Comparison of ENCODE assay signal across 20 cellular contexts in the genomic region with DNA sequence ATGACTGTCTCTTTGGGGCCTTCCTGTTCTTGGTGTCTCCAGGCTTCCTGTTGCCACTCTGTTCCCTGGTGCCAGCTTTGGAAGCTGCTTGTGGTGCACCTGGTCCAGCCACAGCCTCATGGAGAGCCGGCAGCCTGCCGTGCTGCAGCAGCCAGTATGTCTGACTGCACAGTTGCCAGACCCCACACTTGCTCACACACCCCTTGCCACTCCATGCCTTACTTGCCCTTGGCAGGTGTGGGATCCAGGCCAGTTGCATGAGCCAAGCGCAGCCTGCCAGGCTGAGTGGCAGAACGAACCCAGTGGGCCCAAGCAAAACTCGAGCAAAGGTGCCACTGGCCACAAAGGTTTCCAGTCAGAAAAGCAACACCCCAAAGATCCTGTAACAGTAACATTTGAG.
"Had no signal": no experiment of that assay in that cellular context is flagged by ENCODE, and none has a peak within 500 bp of the region (broad histone marks: within the 10 kb centered on the region; RNA-seq: fewer than 3 reads in every experiment).

No MANE protein-coding gene starts in this region.

- DNase-seq: natural killer cell; nucleus accumbens; pancreas; retina; right lobe of liver; sigmoid colon; small intestine; stimulated activated CD4-positive, alpha-beta T cell treated with anti-CD3 and anti-CD28 coated beads, Interleukin-15, amount 100 ng/mL, for 24 hours; stimulated activated CD4-positive, alpha-beta T cell treated with anti-CD3 and anti-CD28 coated beads, Interleukin-2, amount 100 ng/mL, for 24 hours; stimulated activated CD4-positive, alpha-beta T cell treated with anti-CD3 and anti-CD28 coated beads, Interleukin-2, amount 100 ng/mL, for 48 hours; stimulated activated CD4-positive, alpha-beta T cell treated with anti-CD3 and anti-CD28 coated beads, Interleukin-4, amount 100 ng/mL, for 24 hours; stimulated activated naive B cell treated with anti-CD40 and anti-IgM and Interleukin-4, amounts not matched to agents 10 μg/mL and 1 μg/mL and 100 μg/mL, for 72 hours; stimulated activated naive CD4-positive, alpha-beta T cell treated with Interleukin-2 at 50 U/mL for 16 hours; stomach; thyroid gland had no signal

- H3K4me1 Mint-ChIP-seq: nephron; stimulated activated naive B cell treated with anti-CD40 and anti-IgM and Interleukin-4, amounts not matched to agents 10 μg/mL and 1 μg/mL and 100 μg/mL, for 72 hours had no signal

- ATAC-seq: natural killer cell; pancreas; right cardiac atrium; stimulated activated effector memory CD8-positive, alpha-beta T cell treated with anti-CD3 and anti-CD28 coated beads, Interleukin-12 subunit alpha, Interleukin-12 subunit beta, amount 100 ng/mL, for 72 hours; stimulated activated naive B cell treated with anti-CD40 and anti-IgM and Interleukin-4, amounts not matched to agents 10 μg/mL and 1 μg/mL and 100 μg/mL, for 72 hours had no signal

- H3K9me3 Mint-ChIP-seq: natural killer cell; stimulated activated effector memory CD8-positive, alpha-beta T cell treated with anti-CD3 and anti-CD28 coated beads, Interleukin-12 subunit alpha, Interleukin-12 subunit beta, amount 100 ng/mL, for 72 hours had no signal

- H3K36me3 Mint-ChIP-seq: stimulated activated effector memory CD8-positive, alpha-beta T cell treated with anti-CD3 and anti-CD28 coated beads, Interleukin-12 subunit alpha, Interleukin-12 subunit beta, amount 100 ng/mL, for 72 hours; stimulated activated naive B cell treated with anti-CD40 and anti-IgM and Interleukin-4, amounts not matched to agents 10 μg/mL and 1 μg/mL and 100 μg/mL, for 72 hours had no signal

- H3K27me3 Mint-ChIP-seq: stimulated activated naive CD8-positive, alpha-beta T cell treated with anti-CD3 and anti-CD28 coated beads, Interleukin-15, Interleukin-2, amounts not matched to agents 100 ng/mL and 50 ng/mL, for 24 hours had no signal

- H3K4me3 Mint-ChIP-seq: natural killer cell; nephron; neural progenitor cell; stimulated activated effector memory CD8-positive, alpha-beta T cell treated with anti-CD3 and anti-CD28 coated beads, Interleukin-12 subunit alpha, Interleukin-12 subunit beta, amount 100 ng/mL, for 72 hours; stimulated activated naive B cell treated with anti-CD40 and anti-IgM and Interleukin-4, amounts not matched to agents 10 μg/mL and 1 μg/mL and 100 μg/mL, for 72 hours; stimulated activated naive CD8-positive, alpha-beta T cell treated with anti-CD3 and anti-CD28 coated beads, Interleukin-15, Interleukin-2, amounts not matched to agents 100 ng/mL and 50 ng/mL, for 24 hours had no signal

- H3K27ac Mint-ChIP-seq: natural killer cell; nephron; neural progenitor cell; stimulated activated effector memory CD8-positive, alpha-beta T cell treated with anti-CD3 and anti-CD28 coated beads, Interleukin-12 subunit alpha, Interleukin-12 subunit beta, amount 100 ng/mL, for 72 hours; stimulated activated naive B cell treated with anti-CD40 and anti-IgM and Interleukin-4, amounts not matched to agents 10 μg/mL and 1 μg/mL and 100 μg/mL, for 72 hours; stimulated activated naive CD8-positive, alpha-beta T cell treated with anti-CD3 and anti-CD28 coated beads, Interleukin-15, Interleukin-2, amounts not matched to agents 100 ng/mL and 50 ng/mL, for 24 hours had no signal
